6 cellular contexts compared by ENCODE assay signal in the genomic region with DNA sequence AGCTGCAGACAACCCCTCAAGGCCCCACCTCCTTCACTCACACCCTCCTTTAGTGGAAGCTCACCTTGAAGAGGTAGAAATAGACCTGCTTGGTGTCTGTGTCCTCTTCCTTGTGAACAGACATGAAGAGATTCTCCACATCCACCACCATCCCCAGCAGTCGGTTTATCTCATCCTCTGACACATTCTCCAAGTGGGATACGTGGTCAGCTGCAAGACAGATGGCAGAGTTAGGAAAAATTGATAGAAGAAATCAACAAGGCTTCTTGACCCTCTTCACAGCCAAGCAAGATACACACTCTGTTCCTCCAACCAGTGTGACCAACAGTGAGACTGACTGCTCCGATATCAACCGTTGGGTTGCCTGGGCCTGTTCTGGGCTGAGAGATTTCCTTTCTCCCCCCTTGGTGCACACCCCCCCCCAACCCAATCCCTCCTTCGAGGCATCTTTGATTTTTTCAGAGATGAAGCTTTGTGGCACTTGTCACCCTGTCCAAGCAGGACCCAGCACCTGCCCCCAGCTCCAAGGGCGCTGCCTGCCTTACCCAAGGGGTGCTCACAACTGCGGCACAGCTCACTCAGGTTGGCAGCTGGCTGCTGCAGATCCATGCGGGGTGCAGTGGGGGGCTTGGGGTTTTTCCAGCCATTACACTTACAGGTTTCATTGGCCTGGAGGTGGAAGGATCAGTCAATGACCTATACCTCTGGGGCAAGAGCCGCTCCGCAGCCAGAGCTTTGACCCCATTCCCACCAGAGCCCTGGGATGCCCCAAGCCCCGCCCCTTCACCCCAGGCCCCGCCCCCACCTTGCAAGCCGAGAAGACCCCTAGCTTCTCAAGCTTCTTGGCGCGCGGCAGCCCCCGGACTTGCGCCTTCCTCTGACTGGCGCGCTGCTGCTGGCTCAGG.
A peak's percentile ranks its signal among the peaks of the same experiment; 100 is the strongest.
DNase-seq lines count a peak whose midpoint lies in the region; ATAC-seq and TF ChIP-seq lines count a peak whose summit lies in the region.

No MANE protein-coding gene starts in this region.

- H3K4me3 ChIP-seq in foreskin fibroblast (ENCODE audit: low read depth in 1 of 2, low read length in 2 of 2) = peak overlapping the region; percentile 50 to 52

- no peak for TF ChIP-seq CTCF in foreskin fibroblast (IDR thresholded peaks at IDR 0.05; ENCODE audit: low read depth, low read length)

- peak; percentile 86 for DNase-seq in D341Med (ENCODE audit: low spot score)
- peak; percentile 56 for DNase-seq in NCI-H69 (lab: John Stamatoyannopoulos, UW)
- peak; percentile 23 to 64 for DNase-seq in foreskin fibroblast
- DNase-seq in stimulated activated naive CD8-positive, alpha-beta T cell treated with anti-CD3 and anti-CD28 coated beads, Interleukin-15, amount 100 ng/mL, for 72 hours = no peak
- no peak for DNase-seq in foreskin melanocyte

- peak; percentile 10 for ATAC-seq in stimulated activated naive CD8-positive, alpha-beta T cell treated with anti-CD3 and anti-CD28 coated beads, Interleukin-15, amount 100 ng/mL, for 72 hours
- ATAC-seq in GM21619 (IDR thresholded peaks at IDR 0.05; ENCODE audit: unreplicated experiment) = no peak

- peak overlapping the region in 1 of 2 donors; percentile 19 for H3K27ac Mint-ChIP-seq in stimulated activated naive CD8-positive, alpha-beta T cell treated with anti-CD3 and anti-CD28 coated beads, Interleukin-15, amount 100 ng/mL, for 72 hours

- H3K9me3 Mint-ChIP-seq in stimulated activated naive CD8-positive, alpha-beta T cell treated with anti-CD3 and anti-CD28 coated beads, Interleukin-15, amount 100 ng/mL, for 72 hours = no peaks in the 10 kb centered on the region

- peaks cover 57% of the 10 kb centered on the region for H3K4me1 Mint-ChIP-seq in stimulated activated naive CD8-positive, alpha-beta T cell treated with anti-CD3 and anti-CD28 coated beads, Interleukin-15, amount 100 ng/mL, for 72 hours

- peak overlapping the region; percentile 60 to 64 for H3K4me3 Mint-ChIP-seq in stimulated activated naive CD8-positive, alpha-beta T cell treated with anti-CD3 and anti-CD28 coated beads, Interleukin-15, amount 100 ng/mL, for 72 hours

- H3K27me3 Mint-ChIP-seq in stimulated activated naive CD8-positive, alpha-beta T cell treated with anti-CD3 and anti-CD28 coated beads, Interleukin-15, amount 100 ng/mL, for 72 hours = no peaks in the 10 kb centered on the region

Comparison
In these comparisons a context has a peak if more than half of its experiments do, and no peak if none do; other contexts are left out.
1. DNase-seq: peak in D341Med (single experiment), NCI-H69 (single experiment) and foreskin fibroblast (2 of 2); none in stimulated activated naive CD8-positive, alpha-beta T cell treated with anti-CD3 and anti-CD28 coated beads, Interleukin-15, amount 100 ng/mL, for 72 hours (0 of 2) and foreskin melanocyte (single experiment).